In the genomic region with DNA sequence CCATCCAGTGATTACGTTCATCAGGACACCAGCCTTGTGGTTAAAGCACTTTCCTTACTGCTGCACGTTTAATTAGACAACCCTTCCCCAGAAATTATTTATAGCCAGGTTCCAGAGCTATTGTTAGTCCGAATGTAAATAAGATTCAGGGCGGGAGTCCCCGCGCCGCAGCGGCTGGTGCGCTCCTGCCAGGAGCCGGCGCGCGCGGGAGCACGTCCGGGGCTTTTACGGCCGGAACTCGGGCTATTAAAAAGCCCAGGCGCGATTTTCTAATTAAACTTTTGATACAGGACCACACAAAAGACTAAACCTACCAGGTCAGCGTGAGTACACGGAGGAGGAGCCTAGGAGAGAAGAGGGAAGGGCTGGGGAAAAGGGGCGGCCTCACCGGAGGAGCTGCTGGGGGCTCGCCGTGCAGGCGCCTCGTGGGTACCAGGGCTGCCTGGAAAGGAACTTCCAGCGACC, we compare ENCODE assay signal across 1 cellular context.
TF ChIP-seq lines count a peak whose summit lies in the region.

No MANE protein-coding gene starts in this region.

TF ChIP-seq in WTC11, 78 proteins besides CTCF, POLR2A, EP300 and RAD21 (continued from another document):
- TF ChIP-seq, protein P1, sequence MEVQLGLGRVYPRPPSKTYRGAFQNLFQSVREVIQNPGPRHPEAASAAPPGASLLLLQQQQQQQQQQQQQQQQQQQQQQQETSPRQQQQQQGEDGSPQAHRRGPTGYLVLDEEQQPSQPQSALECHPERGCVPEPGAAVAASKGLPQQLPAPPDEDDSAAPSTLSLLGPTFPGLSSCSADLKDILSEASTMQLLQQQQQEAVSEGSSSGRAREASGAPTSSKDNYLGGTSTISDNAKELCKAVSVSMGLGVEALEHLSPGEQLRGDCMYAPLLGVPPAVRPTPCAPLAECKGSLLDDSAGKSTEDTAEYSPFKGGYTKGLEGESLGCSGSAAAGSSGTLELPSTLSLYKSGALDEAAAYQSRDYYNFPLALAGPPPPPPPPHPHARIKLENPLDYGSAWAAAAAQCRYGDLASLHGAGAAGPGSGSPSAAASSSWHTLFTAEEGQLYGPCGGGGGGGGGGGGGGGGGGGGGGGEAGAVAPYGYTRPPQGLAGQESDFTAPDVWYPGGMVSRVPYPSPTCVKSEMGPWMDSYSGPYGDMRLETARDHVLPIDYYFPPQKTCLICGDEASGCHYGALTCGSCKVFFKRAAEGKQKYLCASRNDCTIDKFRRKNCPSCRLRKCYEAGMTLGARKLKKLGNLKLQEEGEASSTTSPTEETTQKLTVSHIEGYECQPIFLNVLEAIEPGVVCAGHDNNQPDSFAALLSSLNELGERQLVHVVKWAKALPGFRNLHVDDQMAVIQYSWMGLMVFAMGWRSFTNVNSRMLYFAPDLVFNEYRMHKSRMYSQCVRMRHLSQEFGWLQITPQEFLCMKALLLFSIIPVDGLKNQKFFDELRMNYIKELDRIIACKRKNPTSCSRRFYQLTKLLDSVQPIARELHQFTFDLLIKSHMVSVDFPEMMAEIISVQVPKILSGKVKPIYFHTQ (CRISPR knock-in tag; IDR thresholded peaks at IDR 0.05): no peak
- TF ChIP-seq IRF2 (CRISPR knock-in tag; IDR thresholded peaks at IDR 0.05; ENCODE audit: borderline replicate concordance, low read depth) (no peak), NR2C2 (CRISPR knock-in tag; IDR thresholded peaks at IDR 0.05) (no peak), TP53 (CRISPR knock-in tag; IDR thresholded peaks at IDR 0.05) (no peak), ZNF138 (CRISPR knock-in tag; conservative IDR thresholded peaks at IDR 0.05) (no peak), CBFB (CRISPR knock-in tag; IDR thresholded peaks at IDR 0.05; ENCODE audit: low read depth) (no peak), SOX15 (CRISPR knock-in tag; IDR thresholded peaks at IDR 0.05) (no peak), FOXJ3 (CRISPR knock-in tag; IDR thresholded peaks at IDR 0.05; ENCODE audit: borderline replicate concordance) (no peak)
- TF ChIP-seq, protein P2, sequence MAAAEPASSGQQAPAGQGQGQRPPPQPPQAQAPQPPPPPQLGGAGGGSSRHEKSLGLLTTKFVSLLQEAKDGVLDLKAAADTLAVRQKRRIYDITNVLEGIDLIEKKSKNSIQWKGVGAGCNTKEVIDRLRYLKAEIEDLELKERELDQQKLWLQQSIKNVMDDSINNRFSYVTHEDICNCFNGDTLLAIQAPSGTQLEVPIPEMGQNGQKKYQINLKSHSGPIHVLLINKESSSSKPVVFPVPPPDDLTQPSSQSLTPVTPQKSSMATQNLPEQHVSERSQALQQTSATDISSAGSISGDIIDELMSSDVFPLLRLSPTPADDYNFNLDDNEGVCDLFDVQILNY (CRISPR knock-in tag; IDR thresholded peaks at IDR 0.05): no peak
- TF ChIP-seq, protein P3, sequence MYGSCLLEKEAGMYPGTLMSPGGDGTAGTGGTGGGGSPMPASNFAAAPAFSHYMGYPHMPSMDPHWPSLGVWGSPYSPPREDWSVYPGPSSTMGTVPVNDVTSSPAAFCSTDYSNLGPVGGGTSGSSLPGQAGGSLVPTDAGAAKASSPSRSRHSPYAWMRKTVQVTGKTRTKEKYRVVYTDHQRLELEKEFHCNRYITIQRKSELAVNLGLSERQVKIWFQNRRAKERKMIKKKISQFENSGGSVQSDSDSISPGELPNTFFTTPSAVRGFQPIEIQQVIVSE (CRISPR knock-in tag; IDR thresholded peaks at IDR 0.05; ENCODE audit: borderline replicate concordance): no peak
- TF ChIP-seq, protein P4, sequence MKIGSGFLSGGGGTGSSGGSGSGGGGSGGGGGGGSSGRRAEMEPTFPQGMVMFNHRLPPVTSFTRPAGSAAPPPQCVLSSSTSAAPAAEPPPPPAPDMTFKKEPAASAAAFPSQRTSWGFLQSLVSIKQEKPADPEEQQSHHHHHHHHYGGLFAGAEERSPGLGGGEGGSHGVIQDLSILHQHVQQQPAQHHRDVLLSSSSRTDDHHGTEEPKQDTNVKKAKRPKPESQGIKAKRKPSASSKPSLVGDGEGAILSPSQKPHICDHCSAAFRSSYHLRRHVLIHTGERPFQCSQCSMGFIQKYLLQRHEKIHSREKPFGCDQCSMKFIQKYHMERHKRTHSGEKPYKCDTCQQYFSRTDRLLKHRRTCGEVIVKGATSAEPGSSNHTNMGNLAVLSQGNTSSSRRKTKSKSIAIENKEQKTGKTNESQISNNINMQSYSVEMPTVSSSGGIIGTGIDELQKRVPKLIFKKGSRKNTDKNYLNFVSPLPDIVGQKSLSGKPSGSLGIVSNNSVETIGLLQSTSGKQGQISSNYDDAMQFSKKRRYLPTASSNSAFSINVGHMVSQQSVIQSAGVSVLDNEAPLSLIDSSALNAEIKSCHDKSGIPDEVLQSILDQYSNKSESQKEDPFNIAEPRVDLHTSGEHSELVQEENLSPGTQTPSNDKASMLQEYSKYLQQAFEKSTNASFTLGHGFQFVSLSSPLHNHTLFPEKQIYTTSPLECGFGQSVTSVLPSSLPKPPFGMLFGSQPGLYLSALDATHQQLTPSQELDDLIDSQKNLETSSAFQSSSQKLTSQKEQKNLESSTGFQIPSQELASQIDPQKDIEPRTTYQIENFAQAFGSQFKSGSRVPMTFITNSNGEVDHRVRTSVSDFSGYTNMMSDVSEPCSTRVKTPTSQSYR (CRISPR knock-in tag; IDR thresholded peaks at IDR 0.05): no peak
- TF ChIP-seq, protein P5, sequence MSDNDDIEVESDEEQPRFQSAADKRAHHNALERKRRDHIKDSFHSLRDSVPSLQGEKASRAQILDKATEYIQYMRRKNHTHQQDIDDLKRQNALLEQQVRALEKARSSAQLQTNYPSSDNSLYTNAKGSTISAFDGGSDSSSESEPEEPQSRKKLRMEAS (CRISPR knock-in tag; IDR thresholded peaks at IDR 0.05): no peak
TF ChIP-seq in WTC11: peak in this region for 0.
